Comparison of ENCODE assay signal across 24 cellular contexts in genomic region chr11:36054628-36055027, GRCh38.
"Had no signal": no experiment of that assay in that cellular context is flagged by ENCODE, and none has a peak within 500 bp of the region (broad histone marks: within the 10 kb centered on the region; RNA-seq: fewer than 3 reads in every experiment).

No MANE protein-coding gene starts in this region.

- H3K79me2 ChIP-seq: hepatocyte, parathyroid adenoma had no signal

- H3K27ac ChIP-seq: gastrocnemius medialis, heart left ventricle, hepatocyte, parathyroid adenoma, right lobe of liver, suprapubic skin, transverse colon, upper lobe of right lung, vagina had no signal

- ATAC-seq: effector memory CD8-positive, alpha-beta T cell; gastrocnemius medialis; heart left ventricle; left lobe of liver; naive thymus-derived CD8-positive, alpha-beta T cell; right lobe of liver; stimulated activated naive CD8-positive, alpha-beta T cell treated with anti-CD3 and anti-CD28 coated beads, Interleukin-15, amount 100 ng/mL, for 72 hours; upper lobe of right lung had no signal

- H3K36me3 ChIP-seq: gastrocnemius medialis, heart left ventricle, right lobe of liver, transverse colon, upper lobe of right lung, vagina had no signal

- H3K9me3 ChIP-seq: gastrocnemius medialis, right lobe of liver, suprapubic skin, transverse colon, upper lobe of right lung, vagina had no signal

- H3K4me1 Mint-ChIP-seq: naive thymus-derived CD8-positive, alpha-beta T cell; stimulated activated naive CD8-positive, alpha-beta T cell treated with anti-CD3 and anti-CD28 coated beads, Interleukin-15, amount 100 ng/mL, for 72 hours had no signal

- H3K9ac ChIP-seq: parathyroid adenoma had no signal

- H3K4me1 ChIP-seq: right lobe of liver, suprapubic skin, transverse colon, upper lobe of right lung, vagina had no signal

- H3K4me3 Mint-ChIP-seq: effector memory CD8-positive, alpha-beta T cell; naive thymus-derived CD8-positive, alpha-beta T cell; stimulated activated naive CD8-positive, alpha-beta T cell treated with anti-CD3 and anti-CD28 coated beads, Interleukin-15, amount 100 ng/mL, for 72 hours had no signal

- H3K27me3 Mint-ChIP-seq: progenitor cell of endocrine pancreas had no signal

- H3K4me3 ChIP-seq: gastrocnemius medialis, heart left ventricle, hepatocyte, lung, right lobe of liver, suprapubic skin, transverse colon, upper lobe of right lung, vagina had no signal

- H3K27me3 ChIP-seq: gastrocnemius medialis, heart left ventricle, hepatocyte, right lobe of liver, suprapubic skin, transverse colon, upper lobe of right lung, vagina had no signal

- FAIRE-seq: kidney, small intestine had no signal

- H3K4me2 ChIP-seq: hepatocyte had no signal

- DNase-seq: cortex of kidney; effector memory CD8-positive, alpha-beta T cell; foreskin fibroblast; gastrocnemius medialis; heart left ventricle; kidney; mesendoderm; naive thymus-derived CD8-positive, alpha-beta T cell; right lobe of liver; small intestine; stimulated activated CD4-positive, alpha-beta T cell treated with anti-CD3 and anti-CD28 coated beads, Interleukin-15, amount 100 ng/mL, for 24 hours; stimulated activated CD4-positive, alpha-beta T cell treated with anti-CD3 and anti-CD28 coated beads, Interleukin-4, amount 100 ng/mL, for 1 hour; stimulated activated CD8-positive, alpha-beta memory T cell treated with anti-CD3 and anti-CD28 coated beads, Interleukin-4, amount 100 ng/mL, for 48 hours; stimulated activated naive CD4-positive, alpha-beta T cell; stimulated activated naive CD8-positive, alpha-beta T cell treated with anti-CD3 and anti-CD28 coated beads, Interleukin-15, amount 100 ng/mL, for 72 hours; transverse colon; upper lobe of right lung had no signal

- H2AFZ ChIP-seq: hepatocyte, parathyroid adenoma had no signal

- H3K27ac Mint-ChIP-seq: effector memory CD8-positive, alpha-beta T cell; progenitor cell of endocrine pancreas; stimulated activated naive CD8-positive, alpha-beta T cell treated with anti-CD3 and anti-CD28 coated beads, Interleukin-15, amount 100 ng/mL, for 72 hours had no signal
